29 cellular contexts compared by ENCODE assay signal in the genomic region with DNA sequence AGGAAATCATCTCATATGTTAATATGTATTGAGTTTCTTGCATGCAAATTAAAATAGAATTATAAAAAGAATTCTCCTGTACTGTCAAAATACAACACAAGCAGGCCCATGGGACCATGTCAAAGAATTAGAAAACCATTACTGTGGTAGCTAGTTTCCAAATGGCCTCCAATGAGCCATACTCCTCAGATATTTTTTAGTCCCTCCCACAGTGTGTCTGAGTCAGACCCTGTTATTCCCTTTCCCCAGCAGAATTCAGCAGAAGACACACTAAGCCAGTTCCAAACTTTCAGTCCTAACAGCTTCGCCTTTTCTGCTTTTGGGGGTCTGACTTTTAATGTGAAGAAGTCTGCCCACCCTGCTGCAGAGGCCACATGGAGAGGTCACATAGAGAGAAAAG.
A peak's percentile ranks its signal among the peaks of the same experiment; 100 is the strongest.
DNase-seq lines count a peak whose midpoint lies in the region; ATAC-seq and TF ChIP-seq lines count a peak whose summit lies in the region.
"Had no signal": no experiment of that assay in that cellular context is flagged by ENCODE, and none has a peak within 500 bp of the region (broad histone marks: within the 10 kb centered on the region; RNA-seq: fewer than 3 reads in every experiment).

No MANE protein-coding gene starts in this region.

- H2AFZ ChIP-seq in GM23248 (no peak overlapping the region), neural progenitor cell (replicated peaks) (no peak overlapping the region)

- WGBS in GM23248 (ENCODE audit: low coverage in 1 of 2, low lambda C conversion rate in 2 of 2, missing lambda C conversion rate in 2 of 2), 2 experiments = 100% methylated on average over 1 of the region's 1 CpG

- no peak overlapping the region for H3K9ac ChIP-seq in GM23248
- no peak overlapping the region for H3K9ac ChIP-seq in neural progenitor cell

- no peaks in the 10 kb centered on the region for H3K27me3 Mint-ChIP-seq in neural progenitor cell (ENCODE audit: insufficient read depth, low read depth)
- H3K27me3 Mint-ChIP-seq: activated naive CD8-positive, alpha-beta T cell treated with anti-CD3 and anti-CD28 coated beads, Interleukin-2, amount 50 U/mL, for 24 hours; activated T-cell treated with anti-CD3 and anti-CD28 coated beads, Interleukin-2, amount 50 U/mL, for 24 hours had no signal

- intact Hi-C loops in dorsolateral prefrontal cortex (cut with DNase I) = no loop called here

- H3K9me2 ChIP-seq in GM23248 (ENCODE audit: insufficient read depth) = no peaks in the 10 kb centered on the region

- peaks cover 7% of the 10 kb centered on the region for H3K36me3 Mint-ChIP-seq in neural progenitor cell
- H3K36me3 Mint-ChIP-seq: CD14-positive monocyte; stimulated activated effector memory CD8-positive, alpha-beta T cell treated with anti-CD3 and anti-CD28 coated beads, Interleukin-12 subunit alpha, Interleukin-12 subunit beta, amount 100 ng/mL, for 72 hours had no signal

- H3K4me3 ChIP-seq in GM23248 = no peak overlapping the region
- no peak overlapping the region for H3K4me3 ChIP-seq in choroid plexus epithelial cell (ENCODE audit: low read depth, low read length)
- H3K4me3 ChIP-seq in neural progenitor cell = no peak overlapping the region
- H3K4me3 ChIP-seq in dorsolateral prefrontal cortex = no peak overlapping the region
- H3K4me3 ChIP-seq: ovary, SK-N-MC, upper lobe of left lung had no signal

- peaks cover 30% of the 10 kb centered on the region for H3K4me1 Mint-ChIP-seq in neural progenitor cell
- H3K4me1 Mint-ChIP-seq: activated naive CD8-positive, alpha-beta T cell treated with anti-CD3 and anti-CD28 coated beads, Interleukin-2, amount 50 U/mL, for 24 hours; CD14-positive monocyte; stimulated activated effector memory CD8-positive, alpha-beta T cell treated with anti-CD3 and anti-CD28 coated beads, Interleukin-12 subunit alpha, Interleukin-12 subunit beta, amount 100 ng/mL, for 72 hours had no signal

- TF ChIP-seq CTCF in choroid plexus epithelial cell (conservative IDR thresholded peaks at IDR 0.05; ENCODE audit: low read depth, low read length) (no peak), neural progenitor cell (IDR thresholded peaks at IDR 0.05) (no peak), dorsolateral prefrontal cortex (IDR thresholded peaks at IDR 0.05 in 54 of 56, conservative IDR thresholded peaks at IDR 0.05 in 2 of 56; ENCODE audit: low read depth in 1 of 56, partially characterized antibody in 56 of 56) (no peak)

- H4K20me1 ChIP-seq in GM23248 (ENCODE audit: insufficient read depth) (no peaks in the 10 kb centered on the region), neural progenitor cell (ENCODE audit: low read depth) (peaks cover 13% of the 10 kb centered on the region)

- in situ Hi-C loops in GM23248 (cut with MboI) = no loop called here

- no peaks in the 10 kb centered on the region for H3K4me1 ChIP-seq in GM23248 (ENCODE audit: insufficient read depth)
- peaks cover 66% of the 10 kb centered on the region for H3K4me1 ChIP-seq in neural progenitor cell
- H3K4me1 ChIP-seq: Caco-2, upper lobe of left lung had no signal

- H3K27ac Mint-ChIP-seq in neural progenitor cell = no peak overlapping the region
- H3K27ac Mint-ChIP-seq: activated naive CD8-positive, alpha-beta T cell treated with anti-CD3 and anti-CD28 coated beads, Interleukin-2, amount 50 U/mL, for 24 hours; activated T-cell treated with anti-CD3 and anti-CD28 coated beads, Interleukin-2, amount 50 U/mL, for 24 hours; CD14-positive monocyte; nephron progenitor cell; stimulated activated effector memory CD8-positive, alpha-beta T cell treated with anti-CD3 and anti-CD28 coated beads, Interleukin-12 subunit alpha, Interleukin-12 subunit beta, amount 100 ng/mL, for 72 hours had no signal

- no peak overlapping the region for H3K4me2 ChIP-seq in GM23248 (ENCODE audit: unreplicated experiment)
- H3K4me2 ChIP-seq in neural progenitor cell = peak overlapping the region; percentile 38

- no peaks in the 10 kb centered on the region for H3K9me3 Mint-ChIP-seq in neural progenitor cell
- H3K9me3 Mint-ChIP-seq: activated naive CD8-positive, alpha-beta T cell treated with anti-CD3 and anti-CD28 coated beads, Interleukin-2, amount 50 U/mL, for 24 hours; activated T-cell treated with anti-CD3 and anti-CD28 coated beads, Interleukin-2, amount 50 U/mL, for 24 hours; nephron progenitor cell had no signal

- no peaks in the 10 kb centered on the region for H3K27me3 ChIP-seq in GM23248 (replicated peaks; ENCODE audit: insufficient read depth)
- no peaks in the 10 kb centered on the region for H3K27me3 ChIP-seq in neural progenitor cell
- H3K27me3 ChIP-seq in dorsolateral prefrontal cortex = no peaks in the 10 kb centered on the region
- H3K27me3 ChIP-seq: ovary, upper lobe of left lung had no signal

- DNase-seq in GM23248 (peak; percentile 41), NCI-H226 (peak; percentile 27), choroid plexus epithelial cell (ENCODE audit: low read depth) (peak; percentile 36), neural progenitor cell (ENCODE audit: low spot score) (no peak), dorsolateral prefrontal cortex (no peak), GM19240 (ENCODE audit: insufficient read length, low spot score) (no peak)
- DNase-seq: activated CD4-positive, alpha-beta T cell treated with anti-CD3 and anti-CD28 coated beads, Interleukin-2, amount 50 U/mL, for 1 hour; activated CD4-positive, CD25-positive, alpha-beta regulatory T cell; activated gamma-delta T cell; activated naive CD8-positive, alpha-beta T cell treated with anti-CD3 and anti-CD28 coated beads, Interleukin-2, amount 50 U/mL, for 24 hours; activated T-cell treated with anti-CD3 and anti-CD28 coated beads, Interleukin-2, amount 50 U/mL, for 24 hours; Caco-2; DMS53; GDM1; hippocampal formation; left cardiac atrium; mammary epithelial cell; MV-4-11; NCI-H146; NCI-H446; ovary; substantia nigra; T-helper 1 cell; upper lobe of left lung had no signal

- H3K27ac ChIP-seq in GM23248 = no peak overlapping the region
- H3K27ac ChIP-seq in neural progenitor cell = peak overlapping the region; percentile 66
- no peak overlapping the region for H3K27ac ChIP-seq in dorsolateral prefrontal cortex
- H3K27ac ChIP-seq: ovary, SK-N-MC, upper lobe of left lung had no signal

- H3K79me2 ChIP-seq in GM23248 (ENCODE audit: insufficient read depth) (no peaks in the 10 kb centered on the region), neural progenitor cell (ENCODE audit: low read depth) (peaks cover 99% of the 10 kb centered on the region)

- H3K9me3 ChIP-seq in GM23248 (ENCODE audit: low read depth) (no peaks in the 10 kb centered on the region), neural progenitor cell (ENCODE audit: low read depth) (no peaks in the 10 kb centered on the region)
- H3K9me3 ChIP-seq: Caco-2, ovary, upper lobe of left lung had no signal

- H3K4me3 Mint-ChIP-seq in neural progenitor cell = no peak overlapping the region
- H3K4me3 Mint-ChIP-seq: activated naive CD8-positive, alpha-beta T cell treated with anti-CD3 and anti-CD28 coated beads, Interleukin-2, amount 50 U/mL, for 24 hours; activated T-cell treated with anti-CD3 and anti-CD28 coated beads, Interleukin-2, amount 50 U/mL, for 24 hours; CD14-positive monocyte; nephron progenitor cell; stimulated activated effector memory CD8-positive, alpha-beta T cell treated with anti-CD3 and anti-CD28 coated beads, Interleukin-12 subunit alpha, Interleukin-12 subunit beta, amount 100 ng/mL, for 72 hours had no signal

- ATAC-seq in HG03108 (IDR thresholded peaks at IDR 0.05; ENCODE audit: unreplicated experiment) = no peak
- ATAC-seq: activated naive CD8-positive, alpha-beta T cell treated with anti-CD3 and anti-CD28 coated beads, Interleukin-2, amount 50 U/mL, for 24 hours; stimulated activated effector memory CD8-positive, alpha-beta T cell treated with anti-CD3 and anti-CD28 coated beads, Interleukin-12 subunit alpha, Interleukin-12 subunit beta, amount 100 ng/mL, for 72 hours had no signal

- H3K36me3 ChIP-seq in GM23248 (ENCODE audit: low read depth) = no peaks in the 10 kb centered on the region
- H3K36me3 ChIP-seq in neural progenitor cell = no peaks in the 10 kb centered on the region
- H3K36me3 ChIP-seq: ovary, upper lobe of left lung had no signal

- H3F3A ChIP-seq in GM23248 (ENCODE audit: insufficient read depth) = no peaks in the 10 kb centered on the region
- peaks cover 31% of the 10 kb centered on the region for H3F3A ChIP-seq in neural progenitor cell (ENCODE audit: low read depth)

Comparison
In these comparisons a context has a peak if more than half of its experiments do, and no peak if none do; other contexts are left out.
1. DNase-seq: peak in GM23248 (single experiment), NCI-H226 (single experiment) and choroid plexus epithelial cell (single experiment); none in neural progenitor cell (single experiment), dorsolateral prefrontal cortex (0 of 10) and GM19240 (single experiment).